In the genomic region with DNA sequence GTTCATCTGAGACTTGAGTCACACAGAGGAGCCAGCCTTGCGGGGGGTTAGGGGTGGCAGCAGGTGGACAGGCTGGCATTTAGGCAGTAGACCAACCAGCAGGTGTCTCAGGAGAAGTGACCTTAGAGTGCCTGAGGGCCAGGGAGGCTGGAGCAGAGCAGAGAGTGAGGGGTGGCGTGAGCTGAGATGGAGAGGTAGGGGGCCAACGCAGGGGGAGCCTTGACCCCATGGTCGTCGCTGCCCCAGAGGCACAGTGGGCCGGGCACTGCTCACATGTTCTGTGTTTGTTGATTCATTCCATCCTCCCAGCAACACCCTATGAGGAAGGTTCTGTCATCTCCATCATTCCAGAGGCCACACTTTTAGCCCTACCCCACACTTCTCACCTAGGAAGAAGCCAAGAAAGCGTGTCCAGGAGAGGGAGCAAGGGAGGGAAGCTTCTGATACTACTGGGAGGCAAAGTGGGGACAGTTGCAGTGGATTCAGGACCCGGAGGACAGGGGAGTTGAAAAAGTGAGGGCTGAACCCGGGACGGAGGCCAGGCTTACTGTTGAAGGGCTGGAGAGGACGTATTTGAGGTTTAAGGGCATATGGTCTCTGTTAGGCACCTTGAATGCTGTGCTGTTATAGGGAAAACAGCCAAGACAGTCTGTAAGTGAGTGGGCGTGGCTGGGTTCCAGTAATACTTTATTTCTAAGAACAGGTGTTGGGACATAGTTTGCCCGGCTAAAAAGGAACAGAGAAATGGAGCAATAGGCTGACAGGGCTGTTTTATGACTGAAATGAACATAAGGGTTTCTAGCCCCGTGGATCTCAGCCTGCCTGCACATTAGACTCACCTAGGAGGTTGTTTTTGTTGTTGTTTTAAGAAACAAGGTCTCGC, we compare ENCODE assay signal across 18 cellular contexts. TPM values are rescaled to one million over a fixed set of nuclear protein-coding genes. Genes with fewer than 3 reads are reported as not detected.
A peak's percentile ranks its signal among the peaks of the same experiment; 100 is the strongest.
DNase-seq lines count a peak whose midpoint lies in the region; ATAC-seq and TF ChIP-seq lines count a peak whose summit lies in the region.
"Had no signal": no experiment of that assay in that cellular context is flagged by ENCODE, and none has a peak within 500 bp of the region (broad histone marks: within the 10 kb centered on the region; RNA-seq: fewer than 3 reads in every experiment).

No MANE protein-coding gene starts in this region.

- H4K20me1 ChIP-seq in smooth muscle cell (ENCODE audit: low read depth) = no peaks in the 10 kb centered on the region

- H3K9me3 ChIP-seq in neutrophil (no peaks in the 10 kb centered on the region), smooth muscle cell (replicated peaks; ENCODE audit: low read depth) (no peaks in the 10 kb centered on the region)
- H3K9me3 ChIP-seq: BLaER1 treated with 17β-estradiol and CSF1 and Interleukin-3, amounts not matched to agents 10 nM and 100 nM; body of pancreas; ovary had no signal

- no peaks in the 10 kb centered on the region for H3F3A ChIP-seq in smooth muscle cell (ENCODE audit: low read depth)

- ATAC-seq in GM21367 (IDR thresholded peaks at IDR 0.05; ENCODE audit: unreplicated experiment) = no peak
- ATAC-seq: body of pancreas had no signal

- no peak overlapping the region for H3K4me3 ChIP-seq in epithelial cell of esophagus (ENCODE audit: low read length)
- peak overlapping the region; percentile 28 to 47 for H3K4me3 ChIP-seq in neutrophil (ENCODE audit: low read depth in 1 of 2, low read length in 1 of 2)
- no peak overlapping the region for H3K4me3 ChIP-seq in smooth muscle cell
- H3K4me3 ChIP-seq: BLaER1 treated with 17β-estradiol and CSF1 and Interleukin-3, amounts not matched to agents 10 nM and 100 nM; body of pancreas; ovary had no signal

- no peak overlapping the region for H3K4me2 ChIP-seq in smooth muscle cell
- H3K4me2 ChIP-seq: BLaER1 treated with 17β-estradiol and CSF1 and Interleukin-3, amounts not matched to agents 10 nM and 100 nM had no signal

- no peak overlapping the region for H3K9ac ChIP-seq in smooth muscle cell (ENCODE audit: low read depth)

- H3K4me1 ChIP-seq in neutrophil (ENCODE audit: control insufficient read depth in 1 of 2, insufficient read depth in 1 of 2, low read depth in 1 of 2, low read length in 1 of 2) (peaks cover 26 to 31% of the 10 kb centered on the region in 2 experiments), smooth muscle cell (ENCODE audit: low read depth) (no peaks in the 10 kb centered on the region)

- H3K27me3 ChIP-seq in neutrophil (no peaks in the 10 kb centered on the region), smooth muscle cell (ENCODE audit: low read depth) (no peaks in the 10 kb centered on the region)
- H3K27me3 ChIP-seq: BLaER1 treated with 17β-estradiol and CSF1 and Interleukin-3, amounts not matched to agents 10 nM and 100 nM; body of pancreas; ovary had no signal

- H3K36me3 ChIP-seq in neutrophil (peaks cover 54% of the 10 kb centered on the region), smooth muscle cell (ENCODE audit: low read depth) (no peaks in the 10 kb centered on the region)
- H3K36me3 ChIP-seq: ovary had no signal

- DNase-seq in CD1c-positive myeloid dendritic cell (ENCODE audit: extremely low spot score) (peak; percentile 86), LHCN-M2 (ENCODE audit: low read depth) (peak; percentile 19), epithelial cell of esophagus (ENCODE audit: low read depth) (peak; percentile 33), NCI-H2196 treated with DMSO at 0.1 percent for 48 hours (lab: John Stamatoyannopoulos, UW; ENCODE audit: unreplicated experiment) (no peak), HUDEP-2 (lab: John Stamatoyannopoulos, UW; ENCODE audit: unreplicated experiment in 76 of 76) (no peak), smooth muscle cell (lab: John Stamatoyannopoulos, UW; ENCODE audit: unreplicated experiment) (no peak)
- DNase-seq: activated CD4-positive, alpha-beta T cell treated with anti-CD3 and anti-CD28 coated beads, Interleukin-2, amount 10 ng/mL, durations not matched to agents 7 days and 5 days; body of pancreas; foreskin fibroblast; NCI-H1930; ovary; T1000 had no signal

- H2AFZ ChIP-seq in smooth muscle cell (ENCODE audit: low read depth) = no peak overlapping the region

- TF ChIP-seq CTCF in epithelial cell of esophagus (IDR thresholded peaks at IDR 0.05; ENCODE audit: insufficient read depth, low read depth, low read length, missing control alignments) (peak; percentile 49), neutrophil (IDR thresholded peaks at IDR 0.05) (no peak), smooth muscle cell (IDR thresholded peaks at IDR 0.05; ENCODE audit: borderline replicate concordance, insufficient read depth, poor library complexity, severe bottlenecking) (no peak)

- peak overlapping the region; percentile 80 for H3K27ac ChIP-seq in neutrophil
- no peak overlapping the region for H3K27ac ChIP-seq in smooth muscle cell (ENCODE audit: low read depth)
- H3K27ac ChIP-seq: BLaER1 treated with 17β-estradiol and CSF1 and Interleukin-3, amounts not matched to agents 10 nM and 100 nM; body of pancreas; ovary had no signal

- WGBS in smooth muscle cell (ENCODE audit: low lambda C conversion rate) = 96% methylated on average over 15 of the region's 15 CpGs

- H3K79me2 ChIP-seq in smooth muscle cell (ENCODE audit: low read depth) = peaks cover 4% of the 10 kb centered on the region

RNA-seq across cellular contexts. Expression of a gene that starts 7.3 kb away (rescaled TPM):
- 36.0 and 45.7 TPM in 2 replicates for total RNA-seq in LHCN-M2 (2014; rRNA removed)
- 73.8 TPM for polyA plus RNA-seq in LHCN-M2 (2012)
- 13.0 and 22.5 TPM in 2 replicates for total RNA-seq in smooth muscle cell
- 61.4 and 62.5 TPM in 2 replicates for polyA plus RNA-seq in smooth muscle cell

RNA-seq across cellular contexts. Expression of a gene that starts 23.6 kb away (rescaled TPM):
- total RNA-seq in LHCN-M2 (2014; rRNA removed) (0.06 TPM in 1 of 2 replicates, not detected in the other), smooth muscle cell (0.27 TPM in 1 of 2 replicates, not detected in the other)
- polyA plus RNA-seq in LHCN-M2 (2012) = not detected
- polyA plus RNA-seq in smooth muscle cell = 1.5 TPM in 2 replicates
- total RNA-seq: activated CD4-positive, alpha-beta T cell treated with anti-CD3 and anti-CD28 coated beads, Interleukin-2, amount 10 ng/mL, durations not matched to agents 7 days and 5 days; body of pancreas; Daoy; mesothelial cell of epicardium; ovary; temporal lobe had no signal
- polyA plus RNA-seq: ovary had no signal

RNA-seq across cellular contexts. Expression of a gene that starts 33.1 kb away (rescaled TPM):
- total RNA-seq in LHCN-M2 (2014; rRNA removed) (47.0 and 53.3 TPM in 2 replicates), smooth muscle cell (29.3 and 32.0 TPM in 2 replicates)
- polyA plus RNA-seq in LHCN-M2 (2012) = 45.0 TPM
- 26.6 and 29.3 TPM in 2 replicates for polyA plus RNA-seq in smooth muscle cell

RNA-seq across cellular contexts. Expression of a gene that starts 33.5 kb away (rescaled TPM):
- total RNA-seq in LHCN-M2 (2014; rRNA removed) (67.8 and 70.4 TPM in 2 replicates), smooth muscle cell (42.9 and 61.7 TPM in 2 replicates)
- polyA plus RNA-seq in LHCN-M2 (2012) = 388 TPM
- 269 and 274 TPM in 2 replicates for polyA plus RNA-seq in smooth muscle cell

RNA-seq across cellular contexts. Expression of a gene that starts 43.0 kb away (rescaled TPM):
- total RNA-seq in LHCN-M2 (2014; rRNA removed) (not detected in 2 replicates), smooth muscle cell (54.1 and 97.0 TPM in 2 replicates)
- 0.41 TPM for polyA plus RNA-seq in LHCN-M2 (2012)
- 37.6 and 118 TPM in 2 replicates for polyA plus RNA-seq in smooth muscle cell
- total RNA-seq: activated CD4-positive, alpha-beta T cell treated with anti-CD3 and anti-CD28 coated beads, Interleukin-2, amount 10 ng/mL, durations not matched to agents 7 days and 5 days; body of pancreas; Daoy; temporal lobe had no signal

Comparison
In these comparisons a context has a peak if more than half of its experiments do, and no peak if none do; other contexts are left out.
1. DNase-seq: peak in CD1c-positive myeloid dendritic cell (single experiment), LHCN-M2 (single experiment) and epithelial cell of esophagus (single experiment); none in NCI-H2196 treated with DMSO at 0.1 percent for 48 hours (single experiment), HUDEP-2 (0 of 76) and smooth muscle cell (single experiment).
2. H3K4me3 ChIP-seq: peak in neutrophil (2 of 2); none in epithelial cell of esophagus (single experiment) and smooth muscle cell (single experiment).